In the genomic region with DNA sequence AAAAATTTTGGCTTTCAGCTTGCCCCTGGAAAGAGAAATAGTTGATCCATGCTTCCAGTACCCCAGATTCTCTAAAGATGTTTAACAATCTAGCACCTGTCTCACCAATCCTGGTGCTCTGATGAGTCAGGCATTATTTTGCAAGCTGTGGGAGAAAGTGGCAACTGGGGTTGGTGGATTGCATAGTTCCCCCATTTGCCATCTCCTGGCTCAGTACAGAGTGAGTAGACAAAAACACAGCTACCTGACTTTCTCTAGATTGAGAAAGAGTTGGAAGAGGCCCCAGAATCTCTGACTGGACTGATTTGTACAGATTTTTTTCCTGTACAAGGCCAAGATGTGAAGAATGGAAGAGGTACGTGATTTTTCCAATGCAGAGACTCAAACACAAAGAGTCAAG, we compare ENCODE assay signal across 22 cellular contexts.
DNase-seq lines count a peak whose midpoint lies in the region; ATAC-seq and TF ChIP-seq lines count a peak whose summit lies in the region.
"Had no signal": no experiment of that assay in that cellular context is flagged by ENCODE, and none has a peak within 500 bp of the region (broad histone marks: within the 10 kb centered on the region; RNA-seq: fewer than 3 reads in every experiment).

No MANE protein-coding gene starts in this region.

- H3K27me3 ChIP-seq in RWPE2 (ENCODE audit: insufficient read depth, poor library complexity, severe bottlenecking), result no peaks in the 10 kb centered on the region
- no peaks in the 10 kb centered on the region for H3K27me3 ChIP-seq in fibroblast of lung (ENCODE audit: control insufficient read depth, insufficient read depth, low read length)
- H3K27me3 ChIP-seq in A673 (replicated peaks; ENCODE audit: insufficient read depth, low read depth, low read length, poor library complexity), result no peaks in the 10 kb centered on the region
- H3K27me3 ChIP-seq: adrenal gland, BE2C, neural progenitor cell, tibial artery had no signal

- no peaks in the 10 kb centered on the region for H3K79me2 ChIP-seq in fibroblast of lung (ENCODE audit: control insufficient read depth, insufficient read depth, low read length)

- no peaks in the 10 kb centered on the region for H3K36me3 ChIP-seq in RWPE2 (ENCODE audit: low read depth)
- no peaks in the 10 kb centered on the region for H3K36me3 ChIP-seq in fibroblast of lung (ENCODE audit: control insufficient read depth, insufficient read depth, low read length)
- no peaks in the 10 kb centered on the region for H3K36me3 ChIP-seq in A673 (ENCODE audit: insufficient read depth, low read length, poor library complexity, severe bottlenecking)
- H3K36me3 ChIP-seq: adrenal gland, BE2C, neural progenitor cell, tibial artery had no signal

- intact Hi-C loops in A673 (cut with micrococcal nuclease; ENCODE audit: unreplicated experiment), result no loop called here

- H3K27ac ChIP-seq in RWPE2 (ENCODE audit: poor library complexity, severe bottlenecking), result no peak overlapping the region
- H3K27ac ChIP-seq in fibroblast of lung (ENCODE audit: insufficient read depth, low read length), result no peak overlapping the region
- no peak overlapping the region for H3K27ac ChIP-seq in A673 (ENCODE audit: low read depth, low read length, poor library complexity, severe bottlenecking)
- H3K27ac ChIP-seq: adrenal gland, neural progenitor cell, psoas muscle, tibial artery, VCaP had no signal

- CTCF ChIA-PET in A673 (lab: Charles Lee), result no interaction called here

- no peaks in the 10 kb centered on the region for H4K20me1 ChIP-seq in fibroblast of lung (ENCODE audit: control insufficient read depth, extremely low read depth, insufficient read depth, low read length)

- POLR2A ChIA-PET in A673 (lab: Charles Lee; ENCODE audit: low non-redundant PET), result no interaction called here

- H3K9ac ChIP-seq in fibroblast of lung (ENCODE audit: insufficient read depth, low read length), result no peak overlapping the region
- H3K9ac ChIP-seq: neural progenitor cell had no signal

- TF ChIP-seq CTCF in RWPE2 (IDR thresholded peaks at IDR 0.05; ENCODE audit: poor library complexity, severe bottlenecking), result no peak
- TF ChIP-seq CTCF in fibroblast of lung (conservative IDR thresholded peaks at IDR 0.05 in 1 of 2, IDR thresholded peaks at IDR 0.05 in 1 of 2; ENCODE audit: low read depth in 1 of 2, low read length in 2 of 2), result no peak
- TF ChIP-seq CTCF in A673 (conservative IDR thresholded peaks at IDR 0.05; ENCODE audit: low read depth, low read length), result no peak

- BruUV-seq in A673 (replicated peaks; lab: Mats Ljungman, UMichigan), result no TSS peak

- H3K9me3 ChIP-seq in RWPE2 (ENCODE audit: severe bottlenecking) (no peaks in the 10 kb centered on the region), fibroblast of lung (ENCODE audit: control insufficient read depth, insufficient read depth, low read depth, low read length) (no peaks in the 10 kb centered on the region), A673 (ENCODE audit: low read depth, low read length, poor library complexity, severe bottlenecking) (no peaks in the 10 kb centered on the region)
- H3K9me3 ChIP-seq: adrenal gland, BE2C, psoas muscle had no signal

- H2AFZ ChIP-seq in fibroblast of lung (ENCODE audit: low read length), result no peak overlapping the region
- H2AFZ ChIP-seq: neural progenitor cell had no signal

- peak; percentile 10 for DNase-seq in GM04504 (ENCODE audit: low read depth)
- DNase-seq in RWPE2 (ENCODE audit: low spot score), result no peak
- DNase-seq in fibroblast of lung (ENCODE audit: low read depth in 2 of 2), result peak; percentile 7 to 46
- peak; percentile 75 for DNase-seq in renal cortical epithelial cell (ENCODE audit: low read depth)
- no peak for DNase-seq in DMS 273 treated with DMSO at 0.1 percent for 48 hours (lab: John Stamatoyannopoulos, UW)
- DNase-seq in RKO (ENCODE audit: low spot score), result no peak
- no peak for DNase-seq in A673 (ENCODE audit: low spot score)
- DNase-seq: activated CD4-positive, alpha-beta T cell treated with anti-CD3 and anti-CD28 coated beads, Interleukin-2, amount 50 U/mL, for 4 hours; activated gamma-delta T cell; adrenal gland; BE2C; left ventricle myocardium superior; NCI-H1694 treated with DMSO at 0.1 percent for 48 hours; NCI-H345; psoas muscle; small intestine; stimulated activated CD4-positive, alpha-beta T cell treated with anti-CD3 and anti-CD28 coated beads, Interleukin-2, amount 100 ng/mL, for 48 hours; stimulated activated naive CD4-positive, alpha-beta T cell treated with Interleukin-2 at 50 U/mL for 16 hours; T-helper 2 cell; tibial artery had no signal

- H3K4me1 ChIP-seq in RWPE2 (ENCODE audit: insufficient read depth, poor library complexity, severe bottlenecking), result no peaks in the 10 kb centered on the region
- H3K4me1 ChIP-seq in fibroblast of lung (ENCODE audit: control insufficient read depth, extremely low read depth, insufficient read depth, low read length), result no peaks in the 10 kb centered on the region
- H3K4me1 ChIP-seq in A673 (ENCODE audit: insufficient read depth, low read length, poor library complexity, severe bottlenecking), result no peaks in the 10 kb centered on the region
- H3K4me1 ChIP-seq: adrenal gland, BE2C, neural progenitor cell, psoas muscle, tibial artery had no signal

- H3K4me3 ChIP-seq in RWPE2 (ENCODE audit: severe bottlenecking) (no peak overlapping the region), fibroblast of lung (replicated peaks in 1 of 4; ENCODE audit: control extremely low read depth in 1 of 4, insufficient read depth in 1 of 4, low read depth in 3 of 4, low read length in 4 of 4) (no peak overlapping the region), A673 (ENCODE audit: low read depth, low read length, poor library complexity, severe bottlenecking) (no peak overlapping the region)
- H3K4me3 ChIP-seq: adrenal gland, neural progenitor cell, psoas muscle, tibial artery had no signal

- peak; percentile 94 for ATAC-seq in RWPE2 (ENCODE audit: low read depth)
- ATAC-seq: left ventricle myocardium superior had no signal

- H3K4me2 ChIP-seq in fibroblast of lung (ENCODE audit: extremely low read depth, insufficient read depth, low read length), result no peak overlapping the region
- H3K4me2 ChIP-seq: neural progenitor cell had no signal

Comparison
In these comparisons a context has a peak if more than half of its experiments do, and no peak if none do; other contexts are left out.
1. DNase-seq: peak in GM04504 (single experiment), fibroblast of lung (2 of 2) and renal cortical epithelial cell (single experiment); none in RWPE2 (single experiment), DMS 273 treated with DMSO at 0.1 percent for 48 hours (single experiment), RKO (single experiment) and A673 (single experiment).